Comparison of ENCODE assay signal across 9 cellular contexts in the genomic region with DNA sequence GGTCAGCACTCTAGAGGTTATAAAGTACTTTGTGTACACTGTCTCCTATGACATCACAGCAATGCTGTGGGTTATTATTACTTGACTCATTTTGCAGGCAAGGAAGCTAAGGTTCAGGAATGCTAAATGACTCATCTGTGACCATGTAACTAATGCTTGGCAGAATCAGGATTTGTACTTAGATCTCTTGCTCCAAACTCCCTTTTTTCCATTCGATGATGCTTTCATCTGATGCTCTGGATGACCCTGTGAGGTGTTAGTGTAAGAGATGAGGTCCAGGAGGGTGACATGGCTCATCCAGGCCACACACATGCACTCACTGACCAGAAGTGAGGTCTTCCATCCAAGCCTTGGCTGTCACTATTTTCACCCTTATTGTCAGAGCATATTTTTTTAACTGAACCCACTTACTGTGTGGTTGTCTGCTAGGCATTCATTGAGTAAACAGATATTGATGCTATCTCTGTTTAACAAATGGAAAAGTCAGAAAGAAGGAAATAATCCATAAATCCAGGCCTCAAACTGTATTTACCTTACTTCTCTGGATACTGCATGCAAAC. TPM values are rescaled to one million over a fixed set of nuclear protein-coding genes. Genes with fewer than 3 reads are reported as not detected.
A peak's percentile ranks its signal among the peaks of the same experiment; 100 is the strongest.
DNase-seq lines count a peak whose midpoint lies in the region; ATAC-seq and TF ChIP-seq lines count a peak whose summit lies in the region.
"Had no signal": no experiment of that assay in that cellular context is flagged by ENCODE, and none has a peak within 500 bp of the region (broad histone marks: within the 10 kb centered on the region; RNA-seq: fewer than 3 reads in every experiment).

No MANE protein-coding gene starts in this region.

- no peak overlapping the region for H3K4me3 ChIP-seq in prostate gland
- H3K4me3 ChIP-seq: right lobe of liver had no signal

- DNase-seq in GM04503 (ENCODE audit: low read depth) (peak; percentile 90), NCI-H2196 treated with DMSO at 0.1 percent for 48 hours (lab: John Stamatoyannopoulos, UW; ENCODE audit: unreplicated experiment) (peak; percentile 19), dedifferentiated amniotic fluid mesenchymal stem cell (ENCODE audit: extremely low spot score) (peak; percentile 87), prostate gland (ENCODE audit: low spot score) (no peak), NCI-H2081 treated with DMSO at 0.1 percent for 48 hours (lab: John Stamatoyannopoulos, UW) (no peak), D341Med (ENCODE audit: low spot score) (no peak), putamen (ENCODE audit: low spot score) (no peak)
- DNase-seq: right lobe of liver had no signal

- no peaks in the 10 kb centered on the region for H3K9me3 ChIP-seq in prostate gland
- H3K9me3 ChIP-seq: right lobe of liver had no signal

- H3K27me3 ChIP-seq in prostate gland (replicated peaks; ENCODE audit: insufficient read depth) = no peaks in the 10 kb centered on the region
- H3K27me3 ChIP-seq: right lobe of liver had no signal

- ATAC-seq in GM21717 (IDR thresholded peaks at IDR 0.05; ENCODE audit: unreplicated experiment) = no peak

- 25% methylated on average over 1 of the region's 1 CpG for WGBS in prostate gland

- peak overlapping the region; percentile 40 to 44 for H3K27ac ChIP-seq in prostate gland
- H3K27ac ChIP-seq: right lobe of liver had no signal

- no peak for TF ChIP-seq POLR2A in prostate gland (IDR thresholded peaks at IDR 0.05)

- intact Hi-C loops in prostate gland (cut with DNase I) = no loop called here

- no peaks in the 10 kb centered on the region for H3K36me3 ChIP-seq in prostate gland
- H3K36me3 ChIP-seq: right lobe of liver had no signal

- TF ChIP-seq CTCF in prostate gland (IDR thresholded peaks at IDR 0.05) = no peak

- no peaks in the 10 kb centered on the region for H3K4me1 ChIP-seq in prostate gland (replicated peaks)
- H3K4me1 ChIP-seq: right lobe of liver had no signal

RNA-seq across cellular contexts. Expression of gene RHOH, which starts 59.0 kb away (rescaled TPM):
- total RNA-seq in prostate gland = 1 to 10 TPM; 1.3 to 1.9 TPM

Comparison
In these comparisons a context has a peak if more than half of its experiments do, and no peak if none do; other contexts are left out.
1. DNase-seq: peak in GM04503 (single experiment), NCI-H2196 treated with DMSO at 0.1 percent for 48 hours (single experiment) and dedifferentiated amniotic fluid mesenchymal stem cell (single experiment); none in prostate gland (single experiment), NCI-H2081 treated with DMSO at 0.1 percent for 48 hours (single experiment), D341Med (single experiment) and putamen (single experiment).